ENCODE assay signal across 1 cellular context in the genomic region with DNA sequence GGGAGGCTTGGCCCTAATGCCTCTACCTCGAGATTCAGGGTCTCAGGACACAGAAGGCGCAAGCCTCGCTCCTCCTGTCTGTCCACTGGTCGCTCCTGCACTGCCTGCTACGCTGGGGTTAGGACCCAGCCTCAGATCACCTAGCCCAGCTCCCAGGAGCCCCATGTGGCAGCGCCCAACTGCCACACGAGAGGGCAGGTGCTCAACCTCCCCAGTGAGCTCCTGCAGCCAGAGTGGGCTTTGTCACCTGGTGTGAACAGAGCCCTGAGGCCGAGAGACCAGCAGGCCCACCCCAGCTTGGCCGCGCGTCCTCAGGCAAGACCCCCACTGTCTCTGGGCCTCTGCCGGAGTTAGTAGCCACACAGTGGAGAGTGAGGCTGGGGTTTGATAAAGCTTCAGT.
TF ChIP-seq lines count a peak whose summit lies in the region.

No MANE protein-coding gene starts in this region.

TF ChIP-seq in H1, 55 proteins besides CTCF, POLR2A, EP300 and RAD21:
- TF ChIP-seq ZNF274 (IDR thresholded peaks at IDR 0.05; ENCODE audit: borderline replicate concordance, extremely low read depth, low read length) (no peak), SIX5 (IDR thresholded peaks at IDR 0.05; ENCODE audit: low read depth, low read length) (no peak), POLR2AphosphoS5 (IDR thresholded peaks at IDR 0.05; ENCODE audit: low read depth, low read length) (no peak), TCF12 (IDR thresholded peaks at IDR 0.05; ENCODE audit: low read depth, low read length) (no peak), RNF2 (IDR thresholded peaks at IDR 0.05; ENCODE audit: borderline replicate concordance, low read depth, low read length, missing control alignments, poor library complexity, severe bottlenecking) (no peak), KDM1A (IDR thresholded peaks at IDR 0.05; ENCODE audit: borderline replicate concordance, low read length) (no peak), RFX5 (IDR thresholded peaks at IDR 0.05; ENCODE audit: borderline replicate concordance, low read depth, low read length) (no peak), CREB1 (IDR thresholded peaks at IDR 0.05) (no peak)
